In genomic region chr12:93748672-93749403, GRCh38 we compare ENCODE assay signal across 1 cellular context.
TF ChIP-seq lines count a peak whose summit lies in the region.

No MANE protein-coding gene starts in this region.

TF ChIP-seq in IMR-90, 13 proteins besides CTCF, POLR2A, EP300 and RAD21:
- TF ChIP-seq RCOR1 (IDR thresholded peaks at IDR 0.05; ENCODE audit: insufficient replicate concordance, low read length) (no peak), MAFK (IDR thresholded peaks at IDR 0.05; ENCODE audit: low read depth, low read length) (no peak)
TF ChIP-seq in IMR-90: peak in this region for 0.
